In the genomic region with DNA sequence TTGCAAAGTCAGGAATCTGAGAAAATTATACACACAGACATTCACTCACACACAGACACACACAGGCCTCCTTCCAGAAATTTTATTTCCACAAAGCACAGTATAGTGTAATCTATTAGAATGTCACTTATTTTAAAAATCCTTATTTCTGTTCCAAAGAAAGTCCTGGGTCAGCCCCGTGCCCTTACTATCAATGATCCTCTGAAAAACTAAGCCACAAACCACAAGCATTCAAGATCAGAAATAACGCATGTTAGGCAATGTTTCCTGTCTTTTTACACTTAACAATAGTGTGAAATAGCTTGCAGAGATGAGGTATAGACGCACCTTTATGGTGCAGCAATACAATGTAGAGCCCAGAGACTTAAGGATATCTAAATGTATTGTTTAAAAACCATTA, we compare ENCODE assay signal across 10 cellular contexts. TPM values are rescaled to one million over a fixed set of nuclear protein-coding genes. Genes with fewer than 3 reads are reported as not detected.
DNase-seq lines count a peak whose midpoint lies in the region; ATAC-seq and FAIRE-seq lines count a peak whose summit lies in the region.
"Had no signal": no experiment of that assay in that cellular context is flagged by ENCODE, and none has a peak within 500 bp of the region (broad histone marks: within the 10 kb centered on the region; RNA-seq: fewer than 3 reads in every experiment).

No MANE protein-coding gene starts in this region.

- FAIRE-seq in RCC 7860 (lab: Jason Lieb, UNC): peak; percentile 81

- DNase-seq in GM03348 (ENCODE audit: low spot score) (peak; percentile 18), RCC 7860 (ENCODE audit: low spot score) (peak; percentile 50), fibroblast of peridontal ligament (ENCODE audit: extremely low read depth) (peak; percentile 61), sciatic nerve (ENCODE audit: low spot score) (no peak), NCI-H1092 treated with DMSO at 0.1 percent for 48 hours (lab: John Stamatoyannopoulos, UW) (no peak), DMS114 treated with DMSO at 0.1 percent for 48 hours (lab: John Stamatoyannopoulos, UW; ENCODE audit: unreplicated experiment) (no peak)
- no peak for DNase-seq in activated naive CD4-positive, alpha-beta T cell (lab: John Stamatoyannopoulos, UW)
- DNase-seq in activated CD4-positive, CD25-positive, alpha-beta regulatory T cell treated with anti-CD3 and anti-CD28 coated beads, Interleukin-2, amount 50 U/mL, for 72 hours: no peak
- DNase-seq: activated CD8-positive, alpha-beta memory T cell treated with anti-CD3 and anti-CD28 coated beads, Interleukin-2, amount 50 U/mL, for 48 hours; NCI-H1417 treated with DMSO at 0.1 percent for 48 hours had no signal

- ATAC-seq in sciatic nerve: peak; percentile 42

- intact Hi-C loops in sciatic nerve (cut with DNase I): no loop called here

RNA-seq across cellular contexts. Expression of a gene that starts 25.8 kb away (rescaled TPM):
- 20.1 TPM for total RNA-seq in sciatic nerve

Comparison
In these comparisons a context has a peak if more than half of its experiments do, and no peak if none do; other contexts are left out.
1. DNase-seq: peak in GM03348 (single experiment), RCC 7860 (single experiment) and fibroblast of peridontal ligament (single experiment); none in sciatic nerve (single experiment), NCI-H1092 treated with DMSO at 0.1 percent for 48 hours (single experiment), DMS114 treated with DMSO at 0.1 percent for 48 hours (single experiment), activated naive CD4-positive, alpha-beta T cell (0 of 4) and activated CD4-positive, CD25-positive, alpha-beta regulatory T cell treated with anti-CD3 and anti-CD28 coated beads, Interleukin-2, amount 50 U/mL, for 72 hours (single experiment).